Comparison of ENCODE assay signal across 12 cellular contexts in the genomic region with DNA sequence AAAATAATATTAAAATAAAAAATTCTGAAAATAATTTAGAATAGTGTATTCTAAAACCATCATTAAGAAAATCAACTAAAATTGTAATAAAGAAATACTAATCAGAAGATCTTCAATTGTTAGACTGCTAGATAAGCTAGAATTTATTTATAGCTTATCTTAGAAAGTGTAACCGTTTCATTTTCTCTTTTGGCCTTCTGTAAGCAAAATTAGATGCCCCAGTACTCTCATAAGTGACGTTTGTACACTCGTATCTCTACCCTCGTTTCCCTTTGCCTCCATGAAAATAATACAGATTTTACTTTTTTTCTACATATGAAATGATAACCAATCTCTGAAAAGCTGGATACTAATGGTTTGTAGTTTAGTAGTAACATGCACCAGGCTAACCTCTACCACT. TPM values are rescaled to one million over a fixed set of nuclear protein-coding genes. Genes with fewer than 3 reads are reported as not detected.
DNase-seq lines count a peak whose midpoint lies in the region; ATAC-seq, FAIRE-seq and TF ChIP-seq lines count a peak whose summit lies in the region.
"Had no signal": no experiment of that assay in that cellular context is flagged by ENCODE, and none has a peak within 500 bp of the region (broad histone marks: within the 10 kb centered on the region; RNA-seq: fewer than 3 reads in every experiment).

No MANE protein-coding gene starts in this region.

- H3K27ac ChIP-seq in astrocyte (ENCODE audit: low read depth, low read length) = no peak overlapping the region
- H3K27ac ChIP-seq: transverse colon had no signal

- H3K36me3 Mint-ChIP-seq in astrocyte (ENCODE audit: low read depth, unreplicated experiment) = peaks cover 11% of the 10 kb centered on the region
- H3K36me3 Mint-ChIP-seq in activated CD4-positive, alpha-beta T cell treated with anti-CD3 and anti-CD28 coated beads for 36 hours (ENCODE audit: low read depth) = no peaks in the 10 kb centered on the region

- H3K36me3 ChIP-seq in astrocyte (ENCODE audit: insufficient read depth, low read length) = no peaks in the 10 kb centered on the region
- H3K36me3 ChIP-seq: BE2C, transverse colon had no signal

- no peaks in the 10 kb centered on the region for H3K27me3 ChIP-seq in astrocyte (ENCODE audit: insufficient read depth, low read length)
- H3K27me3 ChIP-seq: BE2C, transverse colon had no signal

- DNase-seq in GM12865 (ENCODE audit: low read depth) (peak; percentile 71), astrocyte (ENCODE audit: low read depth) (no peak), putamen (ENCODE audit: low spot score) (no peak), cerebellar nuclear complex (lab: John Stamatoyannopoulos, UW) (no peak), HuH-7.5 (ENCODE audit: low spot score) (no peak)
- DNase-seq in activated CD4-positive, alpha-beta T cell treated with anti-CD3 and anti-CD28 coated beads for 36 hours = no peak
- DNase-seq: activated CD4-positive, alpha-beta T cell treated with anti-CD3 and anti-CD28 coated beads, Interleukin-2, amount 50 U/mL, for 1 hour; BE2C; occipital lobe; transverse colon had no signal

- H3K4me2 ChIP-seq in astrocyte (ENCODE audit: low read length) = no peak overlapping the region

- CTCF ChIA-PET in activated CD4-positive, alpha-beta T cell treated with anti-CD3 and anti-CD28 coated beads for 36 hours (lab: Charles Lee) = interaction anchor here (1.1 kb wide), 1 partner anchor 103 kb away, joined by 3 read pairs; no protein-coding TSS in a partner anchor

- peaks cover 48% of the 10 kb centered on the region for H3K4me1 ChIP-seq in astrocyte (ENCODE audit: insufficient read depth, low read length)
- H3K4me1 ChIP-seq: BE2C had no signal

- peak; percentile 47 for ATAC-seq in GM19467 (IDR thresholded peaks at IDR 0.05; ENCODE audit: unreplicated experiment)
- peak; percentile 30 for ATAC-seq in HG03097 (IDR thresholded peaks at IDR 0.05; ENCODE audit: low FRiP score, unreplicated experiment)
- no peak for ATAC-seq in activated CD4-positive, alpha-beta T cell treated with anti-CD3 and anti-CD28 coated beads for 36 hours

- no peak overlapping the region for H3K4me3 Mint-ChIP-seq in astrocyte (ENCODE audit: unreplicated experiment)
- no peak overlapping the region for H3K4me3 Mint-ChIP-seq in activated CD4-positive, alpha-beta T cell treated with anti-CD3 and anti-CD28 coated beads for 36 hours

- peaks cover 12% of the 10 kb centered on the region for H4K20me1 ChIP-seq in astrocyte (ENCODE audit: insufficient read depth, low read length)

- H2AFZ ChIP-seq in astrocyte (ENCODE audit: low read depth, low read length) = no peak overlapping the region

- no peaks in the 10 kb centered on the region for H3K9me3 ChIP-seq in astrocyte (ENCODE audit: insufficient read depth, low read depth, low read length)
- H3K9me3 ChIP-seq: BE2C, transverse colon had no signal

- no peak for FAIRE-seq in astrocyte (lab: Jason Lieb, UNC)

- intact Hi-C loops in activated CD4-positive, alpha-beta T cell treated with anti-CD3 and anti-CD28 coated beads for 36 hours (cut with DNase I, micrococcal nuclease) = no loop called here

- peaks cover 84% of the 10 kb centered on the region for H3K79me2 ChIP-seq in astrocyte (ENCODE audit: insufficient read depth, low read length)

- POLR2A ChIA-PET in activated CD4-positive, alpha-beta T cell treated with anti-CD3 and anti-CD28 coated beads for 36 hours (lab: Charles Lee) = no interaction called here

- H3K27me3 Mint-ChIP-seq in astrocyte (ENCODE audit: low read depth, unreplicated experiment) = no peaks in the 10 kb centered on the region
- H3K27me3 Mint-ChIP-seq in activated CD4-positive, alpha-beta T cell treated with anti-CD3 and anti-CD28 coated beads for 36 hours = no peaks in the 10 kb centered on the region

- no peak for TF ChIP-seq CTCF in GM12865 (IDR thresholded peaks at IDR 0.05; ENCODE audit: insufficient read depth, low read depth, low read length, missing control alignments)
- no peak for TF ChIP-seq CTCF in astrocyte (IDR thresholded peaks at IDR 0.05; ENCODE audit: insufficient read depth, low read depth, low read length)

- no peak overlapping the region for H3K9ac ChIP-seq in astrocyte (ENCODE audit: low read length)

- H3K4me1 Mint-ChIP-seq in astrocyte (ENCODE audit: low read depth, unreplicated experiment) = peaks cover 63% of the 10 kb centered on the region
- H3K4me1 Mint-ChIP-seq in activated CD4-positive, alpha-beta T cell treated with anti-CD3 and anti-CD28 coated beads for 36 hours = peaks cover 32% of the 10 kb centered on the region

- H3K4me3 ChIP-seq in GM12865 (ENCODE audit: low read depth, low read length) (peak overlapping the region; percentile 56), astrocyte (ENCODE audit: insufficient read depth, low read depth, low read length) (no peak overlapping the region)
- H3K4me3 ChIP-seq: transverse colon had no signal

- H3K27ac Mint-ChIP-seq in astrocyte (ENCODE audit: unreplicated experiment) = peak overlapping the region; percentile 60
- no peak overlapping the region for H3K27ac Mint-ChIP-seq in activated CD4-positive, alpha-beta T cell treated with anti-CD3 and anti-CD28 coated beads for 36 hours

- H3K9me3 Mint-ChIP-seq in astrocyte (ENCODE audit: unreplicated experiment) = no peaks in the 10 kb centered on the region
- no peaks in the 10 kb centered on the region for H3K9me3 Mint-ChIP-seq in activated CD4-positive, alpha-beta T cell treated with anti-CD3 and anti-CD28 coated beads for 36 hours (ENCODE audit: low read depth)

RNA-seq across cellular contexts. Expression of gene DSE, which starts 19.8 kb away (rescaled TPM):
- total RNA-seq in astrocyte = 83.2 and 83.7 TPM in 2 replicates
- 1 to 10 TPM; 5.6 TPM for total RNA-seq in activated CD4-positive, alpha-beta T cell treated with anti-CD3 and anti-CD28 coated beads for 36 hours

Comparison
In these comparisons a context has a peak if more than half of its experiments do, and no peak if none do; other contexts are left out.
1. RNA of gene DSE, which starts 19.8 kb away (total RNA-seq): 83.2 to 83.7 TPM in astrocyte; 5.6 TPM in activated CD4-positive, alpha-beta T cell treated with anti-CD3 and anti-CD28 coated beads for 36 hours; every median in the first group is over 10 times any median in the second.